ENCODE assay signal across 11 cellular contexts in the genomic region with DNA sequence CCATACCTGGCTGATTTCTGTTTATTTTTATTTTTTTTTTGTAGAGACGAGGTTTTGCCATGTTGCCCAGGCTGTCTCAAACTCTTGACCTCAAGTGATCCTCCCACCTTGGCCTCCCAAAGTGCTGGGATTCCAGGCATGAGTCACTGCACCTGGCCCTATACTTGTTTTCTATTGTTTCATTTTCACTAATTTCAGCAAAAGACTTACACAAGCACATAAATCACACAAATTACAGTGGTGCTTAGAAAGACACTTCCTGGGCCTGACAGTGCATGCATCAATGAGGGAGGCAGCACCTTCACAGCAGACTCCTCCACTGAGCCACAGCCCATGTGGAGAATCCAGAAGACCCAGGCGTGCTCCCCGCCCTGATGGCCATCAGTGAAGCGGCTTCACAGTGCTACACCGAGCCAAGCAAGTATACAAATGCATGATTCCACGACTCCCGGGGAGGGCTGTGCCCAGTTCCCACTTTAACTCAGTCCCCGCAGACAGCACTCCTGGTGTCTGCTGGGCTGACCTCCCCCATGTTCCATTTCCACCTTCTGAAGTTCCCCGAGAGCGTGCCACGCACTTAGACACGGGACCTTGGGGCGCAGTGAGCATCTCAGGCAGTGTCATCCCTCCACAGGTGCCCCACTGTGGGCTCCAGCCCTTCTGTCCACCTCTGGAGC.
"Had no signal": no experiment of that assay in that cellular context is flagged by ENCODE, and none has a peak within 500 bp of the region (broad histone marks: within the 10 kb centered on the region; RNA-seq: fewer than 3 reads in every experiment).

No MANE protein-coding gene starts in this region.

- H3K27ac ChIP-seq: adrenal gland, transverse colon had no signal

- H3K9me3 Mint-ChIP-seq: activated T-cell treated with anti-CD3 and anti-CD28 coated beads, Interleukin-2, amount 50 U/mL, for 72 hours; brain; naive thymus-derived CD4-positive, alpha-beta T cell; stimulated activated memory B cell treated with anti-CD40 and anti-IgM and Interleukin-4, amounts not matched to agents 10 μg/mL and 1 μg/mL and 100 μg/mL, for 72 hours; T-helper 2 cell treated with Interferon-gamma antibody and Interleukin-4, amounts not matched to agents 5 μg/mL and 100 μg/mL, for 36 hours had no signal

- DNase-seq: activated naive CD4-positive, alpha-beta T cell treated with anti-CD3 and anti-CD28 coated beads, Interleukin-2, amount 50 U/mL, for 16 hours; activated T-cell treated with anti-CD3 and anti-CD28 coated beads, Interleukin-2, amount 50 U/mL, for 72 hours; left cardiac atrium; naive thymus-derived CD4-positive, alpha-beta T cell; nucleus accumbens; right cardiac atrium; transverse colon had no signal

- H3K4me3 Mint-ChIP-seq: activated T-cell treated with anti-CD3 and anti-CD28 coated beads, Interleukin-2, amount 50 U/mL, for 72 hours; brain; naive thymus-derived CD4-positive, alpha-beta T cell; stimulated activated memory B cell treated with anti-CD40 and anti-IgM and Interleukin-4, amounts not matched to agents 10 μg/mL and 1 μg/mL and 100 μg/mL, for 72 hours; T-helper 2 cell treated with Interferon-gamma antibody and Interleukin-4, amounts not matched to agents 5 μg/mL and 100 μg/mL, for 36 hours had no signal

- H3K27me3 Mint-ChIP-seq: brain; naive thymus-derived CD4-positive, alpha-beta T cell; stimulated activated memory B cell treated with anti-CD40 and anti-IgM and Interleukin-4, amounts not matched to agents 10 μg/mL and 1 μg/mL and 100 μg/mL, for 72 hours had no signal

- H3K4me1 Mint-ChIP-seq: brain; stimulated activated memory B cell treated with anti-CD40 and anti-IgM and Interleukin-4, amounts not matched to agents 10 μg/mL and 1 μg/mL and 100 μg/mL, for 72 hours had no signal

- ATAC-seq: left cardiac atrium; naive thymus-derived CD4-positive, alpha-beta T cell; stimulated activated memory B cell treated with anti-CD40 and anti-IgM and Interleukin-4, amounts not matched to agents 10 μg/mL and 1 μg/mL and 100 μg/mL, for 72 hours had no signal

- H3K27ac Mint-ChIP-seq: stimulated activated memory B cell treated with anti-CD40 and anti-IgM and Interleukin-4, amounts not matched to agents 10 μg/mL and 1 μg/mL and 100 μg/mL, for 72 hours; T-helper 2 cell treated with Interferon-gamma antibody and Interleukin-4, amounts not matched to agents 5 μg/mL and 100 μg/mL, for 36 hours had no signal
